Comparison of ENCODE assay signal across 8 cellular contexts in genomic region chr2:222859786-222860726, GRCh38. TPM values are rescaled to one million over a fixed set of nuclear protein-coding genes. Genes with fewer than 3 reads are reported as not detected.
A peak's percentile ranks its signal among the peaks of the same experiment; 100 is the strongest.
DNase-seq lines count a peak whose midpoint lies in the region; ATAC-seq, FAIRE-seq and TF ChIP-seq lines count a peak whose summit lies in the region.

No MANE protein-coding gene starts in this region.

- ATAC-seq in GM18867 (IDR thresholded peaks at IDR 0.05; ENCODE audit: unreplicated experiment) = no peak

- H3K9me3 ChIP-seq in mononuclear cell (ENCODE audit: low read depth, low read length) (no peaks in the 10 kb centered on the region), uterus (no peaks in the 10 kb centered on the region)

- POLR2A ChIA-PET in AG04449 (lab: Yijun Ruan, JAX) = interaction anchor here (0.7 to 1.5 kb wide), 4 partner anchors 10 to 152 kb away, joined by 3 to 6 read pairs (median 6); no protein-coding TSS in a partner anchor

- FAIRE-seq in GM19239 (lab: Jason Lieb, UNC) = peak; percentile 37

- no peak for TF ChIP-seq POLR2A in uterus (IDR thresholded peaks at IDR 0.05)

- H3K4me1 ChIP-seq in mononuclear cell (ENCODE audit: insufficient read depth, low read length) = peaks cover 33% of the 10 kb centered on the region
- H3K4me1 ChIP-seq in uterus = peaks cover 0 to 6% of the 10 kb centered on the region in 2 donors

- H3K27me3 ChIP-seq in mononuclear cell (ENCODE audit: insufficient read depth, low read length) (no peaks in the 10 kb centered on the region), uterus (no peaks in the 10 kb centered on the region)

- TF ChIP-seq CTCF in AG04449 (IDR thresholded peaks at IDR 0.05; ENCODE audit: insufficient read depth, low read length, missing control alignments) (no peak), epithelial cell of esophagus (IDR thresholded peaks at IDR 0.05; ENCODE audit: insufficient read depth, low read depth, low read length, missing control alignments) (no peak), uterus (IDR thresholded peaks at IDR 0.05) (no peak)

- H3K4me3 ChIP-seq in AG04449 (ENCODE audit: low read depth, low read length) (peak overlapping the region; percentile 77), epithelial cell of esophagus (ENCODE audit: low read length) (peak overlapping the region; percentile 92), mononuclear cell (ENCODE audit: low read length) (peak overlapping the region; percentile 28), uterus (peak overlapping the region; percentile 31 to 91)

- no peaks in the 10 kb centered on the region for H3K36me3 ChIP-seq in uterus

- intact Hi-C loops in uterus (cut with DNase I; ENCODE audit: low total_unique reads) = no loop called here

- peak overlapping the region; percentile 75 to 94 for H3K27ac ChIP-seq in uterus

- CTCF ChIA-PET in AG04449 (lab: Yijun Ruan, JAX) = interaction anchor here (1.0 to 4.6 kb wide), 6 partner anchors 43 to 170 kb away, joined by 3 to 45 read pairs (median 4); no protein-coding TSS in a partner anchor

- DNase-seq in AG04449 (ENCODE audit: low read depth, low spot score) (no peak), GM19239 (ENCODE audit: insufficient read length, low spot score) (no peak), RPMI7951 (ENCODE audit: low read depth) (peak; percentile 84), epithelial cell of esophagus (ENCODE audit: low read depth) (peak; percentile 99), uterus (peak; percentile 31 to 59), middle frontal gyrus (ENCODE audit: extremely low spot score, low spot score) (no peak)

RNA-seq across cellular contexts. Expression of gene ACSL3, which starts 0.8 kb away (rescaled TPM):
- 168 and 183 TPM in 2 replicates for total RNA-seq in RPMI7951 (2014; rRNA removed; shearing (Covaris generic))
- total RNA-seq in mononuclear cell (64.6 TPM), uterus (100 to 1,000 TPM in 1 of 4 donors, 10 to 100 TPM in 3; 39.7 to 101 (median 61.2) TPM)

Comparison
In these comparisons a context has a peak if more than half of its experiments do, and no peak if none do; other contexts are left out.
1. DNase-seq: peak in RPMI7951 (single experiment), epithelial cell of esophagus (single experiment) and uterus (2 of 2); none in AG04449 (single experiment), GM19239 (single experiment) and middle frontal gyrus (single experiment).
2. H3K4me3 ChIP-seq: peak in every context shown above with its lines; median percentile 92 in epithelial cell of esophagus; 77 in AG04449; 61 in uterus; 28 in mononuclear cell.